ENCODE assay signal across 8 cellular contexts in the genomic region with DNA sequence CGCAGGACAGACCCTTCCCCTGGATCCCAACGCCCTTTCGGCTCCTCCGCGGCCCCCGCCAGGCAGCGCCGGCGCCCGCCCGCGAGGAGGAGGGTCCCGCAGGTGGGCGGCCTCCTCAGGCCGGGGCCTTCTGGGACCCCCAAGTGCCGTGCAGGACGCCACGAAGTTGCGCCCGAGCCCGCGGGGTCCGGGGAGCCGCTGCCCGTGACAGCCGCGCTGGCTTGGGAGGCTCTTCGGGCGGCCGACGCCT. TPM values are rescaled to one million over a fixed set of nuclear protein-coding genes. Genes with fewer than 3 reads are reported as not detected.
DNase-seq lines count a peak whose midpoint lies in the region; ATAC-seq and TF ChIP-seq lines count a peak whose summit lies in the region.

No MANE protein-coding gene starts in this region.

- intact Hi-C loops in natural killer cell (cut with micrococcal nuclease), result no loop called here

- H3K9me3 Mint-ChIP-seq in natural killer cell, result no peaks in the 10 kb centered on the region

- no peaks in the 10 kb centered on the region for H3K27me3 Mint-ChIP-seq in natural killer cell (ENCODE audit: low read depth in 2 of 2)

- peaks cover 34 to 53% of the 10 kb centered on the region in 2 donors for H3K4me1 Mint-ChIP-seq in natural killer cell

- no peak overlapping the region for H3K27ac ChIP-seq in HUES6 (ENCODE audit: low read depth, low read length)

- H3K4me3 ChIP-seq in HUES6 (ENCODE audit: low read depth, low read length) (peak overlapping the region; percentile 84), choroid plexus epithelial cell (ENCODE audit: low read depth, low read length) (peak overlapping the region; percentile 75)

- H3K4me3 Mint-ChIP-seq in natural killer cell, result peak overlapping the region; percentile 92

- peaks cover 27% of the 10 kb centered on the region for H3K27me3 ChIP-seq in HUES6 (ENCODE audit: control insufficient read depth, insufficient read depth, low read length)

- peak overlapping the region; percentile 76 for H3K9ac ChIP-seq in HUES6 (ENCODE audit: low read length)

- peaks cover 12% of the 10 kb centered on the region; the same call in 1 of the 2 replicates for H3K4me1 ChIP-seq in HUES6 (ENCODE audit: control insufficient read depth, insufficient read depth, low read length)

- no peaks in the 10 kb centered on the region for H3K9me3 ChIP-seq in HUES6 (ENCODE audit: control insufficient read depth, insufficient read depth, low read depth, low read length)

- ATAC-seq in natural killer cell (no peak), GM21381 (IDR thresholded peaks at IDR 0.05; ENCODE audit: unreplicated experiment) (no peak)

- peak overlapping the region in 1 of 2 donors; percentile 91 for H3K27ac Mint-ChIP-seq in natural killer cell

- no peaks in the 10 kb centered on the region for H3K36me3 ChIP-seq in HUES6 (ENCODE audit: control insufficient read depth, insufficient read depth, low read length)

- no peak for TF ChIP-seq CTCF in choroid plexus epithelial cell (conservative IDR thresholded peaks at IDR 0.05; ENCODE audit: low read depth, low read length)
- TF ChIP-seq CTCF in natural killer cell (IDR thresholded peaks at IDR 0.05), result no peak

- H3K36me3 Mint-ChIP-seq in natural killer cell, result no peaks in the 10 kb centered on the region

- peak; percentile 32 for DNase-seq in ELF-1 (ENCODE audit: low read depth, low spot score)
- DNase-seq in choroid plexus epithelial cell (ENCODE audit: low read depth), result no peak
- no peak for DNase-seq in natural killer cell
- no peak for DNase-seq in activated CD4-positive, CD25-positive, alpha-beta regulatory T cell treated with anti-CD3 and anti-CD28 coated beads, Interleukin-2, amount 50 U/mL, for 72 hours
- DNase-seq in SIG-M5 treated with dmso at 0.1 percent for 504 hours (lab: John Stamatoyannopoulos, UW; ENCODE audit: unreplicated experiment), result no peak
- no peak for DNase-seq in stimulated activated CD4-positive, alpha-beta T cell treated with anti-CD3 and anti-CD28 coated beads, Interleukin-4, amount 100 ng/mL, for 4 hours

RNA-seq across cellular contexts. Expression of a gene that starts 0.5 kb away (rescaled TPM):
- 10 to 100 TPM; 52.9 to 90.5 (median 67.2) TPM for total RNA-seq in natural killer cell
